ENCODE assay signal across 9 cellular contexts in genomic region chr19:46350758-46351159, GRCh38. TPM values are rescaled to one million over a fixed set of nuclear protein-coding genes. Genes with fewer than 3 reads are reported as not detected.
A peak's percentile ranks its signal among the peaks of the same experiment; 100 is the strongest.
DNase-seq lines count a peak whose midpoint lies in the region; ATAC-seq and TF ChIP-seq lines count a peak whose summit lies in the region.
"Had no signal": no experiment of that assay in that cellular context is flagged by ENCODE, and none has a peak within 500 bp of the region (broad histone marks: within the 10 kb centered on the region; RNA-seq: fewer than 3 reads in every experiment).

No MANE protein-coding gene starts in this region.

- peak overlapping the region; percentile 42 for H3K14ac ChIP-seq in IMR-90 (replicated peaks; ENCODE audit: low read depth, low read length)

- POLR2A ChIA-PET in A673 (lab: Charles Lee; ENCODE audit: low non-redundant PET): interaction anchor here (0.6 kb wide), 2 partner anchors 82 to 397 kb away, joined by 3 read pairs; no protein-coding TSS in a partner anchor
- POLR2A ChIA-PET in IMR-90 (lab: Charles Lee; ENCODE audit: unreplicated experiment): no interaction called here

- H3K23ac ChIP-seq in IMR-90 (ENCODE audit: low read depth, low read length): peak overlapping the region; percentile 87

- no peaks in the 10 kb centered on the region for H3K27me3 ChIP-seq in A673 (replicated peaks; ENCODE audit: insufficient read depth, low read depth, low read length, poor library complexity)
- H3K27me3 ChIP-seq in IMR-90 (ENCODE audit: control insufficient read depth, insufficient read depth, low read length): no peaks in the 10 kb centered on the region

- H3K36me3 Mint-ChIP-seq in memory B cell: peaks cover 16% of the 10 kb centered on the region

- H3K27ac ChIP-seq in A673 (ENCODE audit: low read depth, low read length, poor library complexity, severe bottlenecking) (peak overlapping the region; percentile 65), IMR-90 (ENCODE audit: insufficient read depth, low read length) (peak overlapping the region; percentile 53; the same call in 1 of the 2 replicates)

- peak overlapping the region in 1 of 2 experiments; percentile 55; a peak in 2 of 4 replicates for H4K8ac ChIP-seq in IMR-90 (ENCODE audit: low read depth in 2 of 2, low read length in 2 of 2)

- H3K18ac ChIP-seq in IMR-90 (ENCODE audit: low read depth, low read length): no peak overlapping the region

- peak overlapping the region; percentile 91 for H3K27ac Mint-ChIP-seq in memory B cell

- intact Hi-C loops in A673 (cut with micrococcal nuclease; ENCODE audit: unreplicated experiment): no loop called here
- intact Hi-C loops in IMR-90 (cut with micrococcal nuclease): no loop called here

- peaks cover 20% of the 10 kb centered on the region for H3K4me1 ChIP-seq in A673 (ENCODE audit: insufficient read depth, low read length, poor library complexity, severe bottlenecking)
- H3K4me1 ChIP-seq in IMR-90 (ENCODE audit: control insufficient read depth, insufficient read depth, low read length): peaks cover 18% of the 10 kb centered on the region

- no TSS peak for BruUV-seq in A673 (replicated peaks; lab: Mats Ljungman, UMichigan)
- BruUV-seq in IMR-90 (replicated peaks; lab: Mats Ljungman, UMichigan): no TSS peak

- TF ChIP-seq CTCF in A673 (conservative IDR thresholded peaks at IDR 0.05; ENCODE audit: low read depth, low read length): no peak
- no peak for TF ChIP-seq CTCF in IMR-90 (conservative IDR thresholded peaks at IDR 0.05; ENCODE audit: low read depth, low read length)

- peaks cover 50% of the 10 kb centered on the region for H3K4me1 Mint-ChIP-seq in memory B cell

- H2AFZ ChIP-seq in IMR-90 (replicated peaks; ENCODE audit: low read length, poor library complexity): peak overlapping the region; percentile 53

- peaks cover 24% of the 10 kb centered on the region for H3K36me3 ChIP-seq in A673 (ENCODE audit: insufficient read depth, low read length, poor library complexity, severe bottlenecking)
- peaks cover 24% of the 10 kb centered on the region for H3K36me3 ChIP-seq in IMR-90 (ENCODE audit: control insufficient read depth, insufficient read depth, low read length)

- CTCF ChIA-PET in A673 (lab: Charles Lee) (no interaction called here), IMR-90 (lab: Yijun Ruan, JAX) (no interaction called here)

- H2BK20ac ChIP-seq in IMR-90 (ENCODE audit: low read depth, low read length): 0 out of 2 replicates have a peak overlapping the region, but pooled peaks have one; percentile 44

- peak overlapping the region; percentile 63 for H2AK5ac ChIP-seq in IMR-90 (ENCODE audit: low read depth, low read length)

- no peaks in the 10 kb centered on the region for H3K9me3 Mint-ChIP-seq in memory B cell

- no peak overlapping the region; the same call in 1 of the 2 replicates for H3K4me2 ChIP-seq in IMR-90 (ENCODE audit: low read depth, low read length)

- H3K9me1 ChIP-seq in IMR-90 (ENCODE audit: insufficient read depth, low read length): peaks cover 33% of the 10 kb centered on the region

- H4K20me1 ChIP-seq in IMR-90 (ENCODE audit: insufficient read depth, low read length): peaks cover 30% of the 10 kb centered on the region

- in situ Hi-C loops in IMR-90 (cut with MboI; ENCODE audit: low sequenced_read_pairs): no loop called here

- peaks cover 36 to 85% of the 10 kb centered on the region in 2 experiments; a peak in 3 of 4 replicates for H3K79me1 ChIP-seq in IMR-90 (ENCODE audit: low read depth in 1 of 2, low read length in 2 of 2)

- WGBS in IMR-90 (ENCODE audit: extremely low coverage in 2 of 2, insufficient read length in 1 of 2), 2 experiments: 80% methylated on average over 1 of the region's 8 CpGs; no CpG with 5 or more reads in 1 of the 2 experiments

- no peak for TF ChIP-seq RAD21 in IMR-90 (IDR thresholded peaks at IDR 0.05; ENCODE audit: low read length)

- H2BK120ac ChIP-seq in IMR-90 (ENCODE audit: low read depth, low read length): peak overlapping the region; percentile 57

- no peak for ATAC-seq in IMR-90 (ENCODE audit: low read depth)
- ATAC-seq in memory B cell (ENCODE audit: low read depth): peak; percentile 45
- no peak for ATAC-seq in HG02623 (IDR thresholded peaks at IDR 0.05; ENCODE audit: unreplicated experiment)
- ATAC-seq in HG03354 (IDR thresholded peaks at IDR 0.05; ENCODE audit: poor library complexity, severe bottlenecking, unreplicated experiment): no peak
- ATAC-seq: Panc1 had no signal

- no peak overlapping the region for H2BK15ac ChIP-seq in IMR-90 (ENCODE audit: low read depth, low read length)

- peak overlapping the region; percentile 74; the same call in 1 of the 2 replicates for H3K4ac ChIP-seq in IMR-90 (ENCODE audit: low read depth, low read length)

- H3K4me3 ChIP-seq in A673 (ENCODE audit: low read depth, low read length, poor library complexity, severe bottlenecking): no peak overlapping the region
- no peak overlapping the region for H3K4me3 ChIP-seq in IMR-90 (ENCODE audit: insufficient read depth, low read depth, low read length)

- DNase-seq in A673 (ENCODE audit: low spot score) (no peak), IMR-90 (no peak), memory B cell (ENCODE audit: low spot score in 2 of 2) (peak in 1 of 2 donors; percentile 35), activated gamma-delta T cell (lab: John Stamatoyannopoulos, UW) (no peak), NCI-H2107 treated with DMSO at 0.1 percent for 48 hours (lab: John Stamatoyannopoulos, UW; ENCODE audit: unreplicated experiment) (no peak)
- DNase-seq in activated naive CD4-positive, alpha-beta T cell treated with anti-CD3 and anti-CD28 coated beads, Interleukin-2, amount 50 U/mL, for 16 hours: peak; percentile 33

- no peak overlapping the region for H2BK5ac ChIP-seq in IMR-90 (ENCODE audit: low read depth, low read length, poor library complexity, severe bottlenecking)

- dilution Hi-C loops in IMR-90 (cut with HindIII; ENCODE audit: low sequenced_read_pairs, unreplicated experiment): no loop called here

- no peak overlapping the region for H4K5ac ChIP-seq in IMR-90 (ENCODE audit: low read depth, low read length)

- no peak overlapping the region for H3K56ac ChIP-seq in IMR-90 (ENCODE audit: extremely low read depth, insufficient read depth, low read length)

- 0 out of 2 replicates have a peak overlapping the region, but pooled peaks have one; percentile 5 for H3K9ac ChIP-seq in IMR-90 (ENCODE audit: low read depth, low read length)

- peak overlapping the region; percentile 86 for H3K4me3 Mint-ChIP-seq in memory B cell

- peak overlapping the region; percentile 73 for H2AK9ac ChIP-seq in IMR-90 (replicated peaks; ENCODE audit: low read depth, low read length, poor library complexity)

- no peaks in the 10 kb centered on the region for H3K27me3 Mint-ChIP-seq in memory B cell

- no peak for TF ChIP-seq POLR2A in IMR-90 (IDR thresholded peaks at IDR 0.05; ENCODE audit: low read depth, low read length)

- H4K91ac ChIP-seq in IMR-90 (ENCODE audit: insufficient read depth, low read depth, low read length): peak overlapping the region; percentile 24

- H3K9me3 ChIP-seq in A673 (ENCODE audit: low read depth, low read length, poor library complexity, severe bottlenecking) (no peaks in the 10 kb centered on the region), IMR-90 (ENCODE audit: control insufficient read depth, insufficient read depth, low read length) (no peaks in the 10 kb centered on the region)

TF ChIP-seq in IMR-90, 13 proteins besides CTCF, POLR2A, EP300 and RAD21:
- TF ChIP-seq MAFK (IDR thresholded peaks at IDR 0.05; ENCODE audit: low read depth, low read length) (no peak), USF2 (IDR thresholded peaks at IDR 0.05; ENCODE audit: low read depth, low read length) (no peak), RFX5 (IDR thresholded peaks at IDR 0.05; ENCODE audit: low read depth, low read length) (no peak), CEBPB (IDR thresholded peaks at IDR 0.05; ENCODE audit: low read depth, low read length) (no peak), FOS (IDR thresholded peaks at IDR 0.05; ENCODE audit: low read depth, low read length) (no peak), NFE2L2 (IDR thresholded peaks at IDR 0.05; ENCODE audit: low read depth, low read length) (no peak), SMC3 (IDR thresholded peaks at IDR 0.05; ENCODE audit: low read depth, low read length) (no peak), CHD1 (IDR thresholded peaks at IDR 0.05; ENCODE audit: low read depth, low read length) (no peak), ELK1 (IDR thresholded peaks at IDR 0.05; ENCODE audit: borderline replicate concordance, low read depth, low read length) (no peak), MXI1 (IDR thresholded peaks at IDR 0.05; ENCODE audit: borderline replicate concordance, low read depth, low read length) (no peak), MAZ (IDR thresholded peaks at IDR 0.05; ENCODE audit: borderline replicate concordance, low read depth, low read length) (no peak), BHLHE40 (IDR thresholded peaks at IDR 0.05; ENCODE audit: low read depth, low read length) (no peak), RCOR1 (IDR thresholded peaks at IDR 0.05; ENCODE audit: insufficient replicate concordance, low read length) (no peak)

RNA-seq across cellular contexts. Expression of gene PPP5C, which starts 3.9 kb away (rescaled TPM):
- 157 and 164 TPM in 2 replicates for total RNA-seq in A673 (2021)
- 68.9 and 80.5 TPM in 2 replicates for total RNA-seq in IMR-90 (2012; rRNA removed)
- polyA plus RNA-seq in IMR-90 (2012; rRNA removed): 128 and 133 TPM in 2 replicates
- 103 and 109 TPM in 2 replicates for polyA plus RNA-seq in IMR-90 (2012; cell fraction: cytosol; rRNA removed)
- 214 and 279 TPM in 2 replicates for polyA plus RNA-seq in IMR-90 (2012; cell fraction: nucleus; rRNA removed; ENCODE audit: low replicate concordance)

RNA-seq across cellular contexts. Expression of gene HIF3A, which starts 53.9 kb away (rescaled TPM):
- 3.0 and 7.4 TPM in 2 replicates for total RNA-seq in A673 (2021)
- not detected in 2 replicates for total RNA-seq in IMR-90 (2012; rRNA removed)
- 0.02 and 0.19 TPM in 2 replicates for polyA plus RNA-seq in IMR-90 (2012; rRNA removed)
- polyA plus RNA-seq in IMR-90 (2012; cell fraction: cytosol; rRNA removed): 0.03 TPM in 1 of 2 replicates, not detected in the other
- polyA plus RNA-seq in IMR-90 (2012; cell fraction: nucleus; rRNA removed; ENCODE audit: low replicate concordance): 0.13 and 0.23 TPM in 2 replicates
